ENCODE assay signal across 8 cellular contexts in the genomic region with DNA sequence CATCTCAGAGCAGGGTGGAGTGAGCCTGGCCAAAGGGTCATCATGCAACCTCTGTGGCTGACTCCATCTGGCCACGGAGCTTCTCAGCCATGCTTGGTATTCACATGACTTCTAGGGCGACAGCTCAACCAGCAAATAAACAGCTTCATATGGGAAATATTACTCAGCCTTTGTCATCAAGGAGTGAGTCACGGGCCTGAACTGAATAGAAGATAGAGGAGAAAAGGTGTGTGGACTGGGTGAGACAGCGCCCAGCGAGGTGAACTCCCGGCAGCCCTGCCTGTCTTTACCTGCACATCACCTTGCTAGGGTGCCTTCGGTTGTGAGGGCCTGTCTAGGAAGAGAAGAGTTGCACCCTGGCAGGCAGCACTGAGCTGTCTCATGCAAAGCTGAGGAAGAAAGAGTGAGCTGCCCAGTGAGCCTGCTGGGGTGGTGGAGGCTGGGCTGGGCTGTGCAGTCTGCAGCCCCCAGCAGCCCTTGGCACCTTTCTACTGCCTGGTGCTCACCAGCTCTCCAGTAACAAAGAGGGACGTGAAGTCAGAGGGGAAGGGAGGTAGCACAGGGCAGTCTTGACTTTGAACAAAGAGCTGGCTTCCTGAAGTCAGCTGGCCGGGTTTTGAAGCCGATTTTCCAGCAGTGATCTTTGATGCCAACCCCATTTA.
A peak's percentile ranks its signal among the peaks of the same experiment; 100 is the strongest.
DNase-seq lines count a peak whose midpoint lies in the region; ATAC-seq, FAIRE-seq and TF ChIP-seq lines count a peak whose summit lies in the region.

No MANE protein-coding gene starts in this region.

- H3K4me2 ChIP-seq in K562 (ENCODE audit: insufficient read depth, low read length), result 0 out of 2 replicates have a peak overlapping the region, but pooled peaks have one; percentile 17

- H3K79me2 ChIP-seq in K562 (ENCODE audit: control insufficient read depth, insufficient read depth, low read length), result no peaks in the 10 kb centered on the region

- POLR2A ChIA-PET in K562 (lab: Yijun Ruan, JAX), result no interaction called here

- no TSS peak for BruUV-seq in K562 (replicated peaks; lab: Mats Ljungman, UMichigan)

- H2AFZ ChIP-seq in K562 (ENCODE audit: low read depth, low read length), result peak overlapping the region; percentile 67

- TF ChIP-seq POLR2A in K562 (conservative IDR thresholded peaks at IDR 0.05), result no peak
- TF ChIP-seq POLR2A in spleen (IDR thresholded peaks at IDR 0.05), result no peak

- FAIRE-seq in K562 (lab: Jason Lieb, UNC), result peak; percentile 23

- no peak for TF ChIP-seq RAD21 in K562 (CRISPR knock-in tag; conservative IDR thresholded peaks at IDR 0.05 in 1 of 2, IDR thresholded peaks at IDR 0.05 in 1 of 2)

- intact Hi-C loops in K562 (cut with micrococcal nuclease), result no loop called here
- intact Hi-C loops in spleen (cut with DNase I; ENCODE audit: low total_unique reads), result no loop called here

- in situ Hi-C loops in K562 (cut with MboI), result no loop called here

- H3K4me1 ChIP-seq in K562 (replicated peaks in 1 of 2; ENCODE audit: control insufficient read depth in 2 of 2, insufficient read depth in 2 of 2, low read length in 2 of 2) (peaks cover 15 to 16% of the 10 kb centered on the region in 2 experiments; a peak in 4 of 5 replicates), muscle layer of duodenum (ENCODE audit: control insufficient read depth in 1 of 2, insufficient read depth in 2 of 2, low read length in 2 of 2) (peaks cover 12 to 29% of the 10 kb centered on the region in 2 donors), spleen (peaks cover 0 to 40% (median 12%) of the 10 kb centered on the region in 6 donors)

- no peaks in the 10 kb centered on the region for H3K36me3 Mint-ChIP-seq in progenitor cell of endocrine pancreas (ENCODE audit: insufficient read depth)

- no peaks in the 10 kb centered on the region for H3K36me3 ChIP-seq in K562 (ENCODE audit: control insufficient read depth, insufficient read depth, low read length)
- H3K36me3 ChIP-seq in muscle layer of duodenum (ENCODE audit: control insufficient read depth in 1 of 2, insufficient read depth in 2 of 2, low read length in 2 of 2), result no peaks in the 10 kb centered on the region
- no peaks in the 10 kb centered on the region for H3K36me3 ChIP-seq in spleen

- 0 out of 4 replicates have a peak overlapping the region, but pooled peaks of 1 of the 2 experiments have one; percentile 50 for H3K9ac ChIP-seq in K562 (ENCODE audit: insufficient read depth in 1 of 2, low read depth in 2 of 2, low read length in 2 of 2)

- no peaks in the 10 kb centered on the region for H4K20me1 ChIP-seq in K562 (replicated peaks; ENCODE audit: control insufficient read depth, insufficient read depth, low read length)

- H3K4me3 ChIP-seq in K562 (no peak overlapping the region), muscle layer of duodenum (ENCODE audit: low read depth in 1 of 2, low read length in 2 of 2) (no peak overlapping the region), spleen (no peak overlapping the region)

- H3K4me1 Mint-ChIP-seq in progenitor cell of endocrine pancreas (ENCODE audit: low read depth), result peaks cover 6% of the 10 kb centered on the region

- H3K27ac ChIP-seq in K562 (ENCODE audit: extremely low read depth, low read depth, low read length), result peak overlapping the region; percentile 64; the same call in 2 of the 3 replicates
- H3K27ac ChIP-seq in muscle layer of duodenum (ENCODE audit: low read length), result peak overlapping the region; percentile 68
- peak overlapping the region in 4 of 8 donors; percentile 47 to 73 (median 58) for H3K27ac ChIP-seq in spleen

- no peak for TF ChIP-seq EP300 in K562 (IDR thresholded peaks at IDR 0.05; ENCODE audit: low read length)

- TF ChIP-seq CTCF in K562 (IDR thresholded peaks at IDR 0.05 in 2 of 3, conservative IDR thresholded peaks at IDR 0.05 in 1 of 3; ENCODE audit: insufficient read depth in 2 of 3, low read depth in 1 of 3, low read length in 3 of 3) (no peak), spleen (IDR thresholded peaks at IDR 0.05 in 8 of 11, conservative IDR thresholded peaks at IDR 0.05 in 3 of 11) (no peak), progenitor cell of endocrine pancreas (IDR thresholded peaks at IDR 0.05; ENCODE audit: unreplicated experiment) (no peak)

- DNase-seq in Daoy (ENCODE audit: low read depth), result peak; percentile 99
- peak in 1 of 4 experiments; percentile 17 for DNase-seq in K562 (ENCODE audit: extremely low read depth in 1 of 4, low spot score in 3 of 4)
- DNase-seq in NCI-H69 (lab: John Stamatoyannopoulos, UW), result no peak
- DNase-seq in spleen, result no peak
- DNase-seq in progenitor cell of endocrine pancreas (ENCODE audit: low spot score, unreplicated experiment), result no peak

- H3K27me3 Mint-ChIP-seq in progenitor cell of endocrine pancreas, result no peaks in the 10 kb centered on the region

- H3K27ac Mint-ChIP-seq in progenitor cell of endocrine pancreas, result no peak overlapping the region

- H3K9me3 ChIP-seq in K562 (replicated peaks; ENCODE audit: control insufficient read depth, insufficient read depth, low read depth, low read length) (no peaks in the 10 kb centered on the region), muscle layer of duodenum (ENCODE audit: control insufficient read depth in 1 of 2, low read length in 2 of 2) (no peaks in the 10 kb centered on the region), spleen (peaks cover 0 to 6% (median under 1%) of the 10 kb centered on the region in 8 donors)

- no peak overlapping the region for H3K4me3 Mint-ChIP-seq in progenitor cell of endocrine pancreas (ENCODE audit: low read depth)

- H3K9me3 Mint-ChIP-seq in progenitor cell of endocrine pancreas (ENCODE audit: low read depth), result no peaks in the 10 kb centered on the region

- peak; percentile 47 for ATAC-seq in HG03432 (IDR thresholded peaks at IDR 0.05; ENCODE audit: unreplicated experiment)
- ATAC-seq in K562, result peak; percentile 20
- ATAC-seq in HG02840 (IDR thresholded peaks at IDR 0.05; ENCODE audit: low FRiP score, unreplicated experiment), result no peak

- H3K27me3 ChIP-seq in K562 (ENCODE audit: control insufficient read depth in 2 of 2, insufficient read depth in 2 of 2, low read length in 2 of 2), result peaks cover 0 to 10% of the 10 kb centered on the region in 2 experiments; a peak in 1 of 5 replicates
- H3K27me3 ChIP-seq in muscle layer of duodenum (ENCODE audit: low read depth, low read length), result no peaks in the 10 kb centered on the region
- peaks cover 0 to 5% (median 0%) of the 10 kb centered on the region in 7 donors for H3K27me3 ChIP-seq in spleen (replicated peaks in 1 of 7)

- CTCF ChIA-PET in K562 (lab: Yijun Ruan, JAX; ENCODE audit: low intra/inter-chr PET ratio), result no interaction called here

- H3K9me1 ChIP-seq in K562 (ENCODE audit: control insufficient read depth, insufficient read depth, low read length), result no peaks in the 10 kb centered on the region

- WGBS in K562 (ENCODE audit: insufficient coverage, low coverage, missing lambda C conversion rate), result 11% methylated on average over 9 of the region's 10 CpGs
- 67 to 78% (median 73%) methylated on average over 10 of the region's 10 CpGs for WGBS in spleen, 5 donors

TF ChIP-seq in K562, 482 proteins besides CTCF, POLR2A, EP300 and RAD21 (continues in another document):
- TF ChIP-seq ZEB2 (IDR thresholded peaks at IDR 0.05) (peak; percentile 37; the same call in 1 of the 2 replicates), ZNF696 (CRISPR knock-in tag; conservative IDR thresholded peaks at IDR 0.05) (no peak), ZKSCAN3 (CRISPR knock-in tag; IDR thresholded peaks at IDR 0.05) (no peak), ILK (tag; IDR thresholded peaks at IDR 0.05; ENCODE audit: borderline replicate concordance, low read depth) (no peak), JUN (IDR thresholded peaks at IDR 0.05; ENCODE audit: borderline replicate concordance, low read depth, low read length) (peak; percentile 71; the same call in 1 of the 2 replicates), JUN (CRISPR knock-in tag; IDR thresholded peaks at IDR 0.05; ENCODE audit: borderline replicate concordance) (no peak), PHB (CRISPR knock-in tag; IDR thresholded peaks at IDR 0.05) (no peak)
- TF ChIP-seq, protein P1, sequence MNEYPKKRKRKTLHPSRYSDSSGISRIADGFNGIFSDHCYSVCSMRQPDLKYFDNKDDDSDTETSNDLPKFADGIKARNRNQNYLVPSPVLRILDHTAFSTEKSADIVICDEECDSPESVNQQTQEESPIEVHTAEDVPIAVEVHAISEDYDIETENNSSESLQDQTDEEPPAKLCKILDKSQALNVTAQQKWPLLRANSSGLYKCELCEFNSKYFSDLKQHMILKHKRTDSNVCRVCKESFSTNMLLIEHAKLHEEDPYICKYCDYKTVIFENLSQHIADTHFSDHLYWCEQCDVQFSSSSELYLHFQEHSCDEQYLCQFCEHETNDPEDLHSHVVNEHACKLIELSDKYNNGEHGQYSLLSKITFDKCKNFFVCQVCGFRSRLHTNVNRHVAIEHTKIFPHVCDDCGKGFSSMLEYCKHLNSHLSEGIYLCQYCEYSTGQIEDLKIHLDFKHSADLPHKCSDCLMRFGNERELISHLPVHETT (CRISPR knock-in tag; conservative IDR thresholded peaks at IDR 0.05 in 1 of 2, IDR thresholded peaks at IDR 0.05 in 1 of 2), result 0 out of 4 replicates have a peak, but pooled peaks of 1 of the 2 experiments have one; percentile 15
- TF ChIP-seq, protein P2, sequence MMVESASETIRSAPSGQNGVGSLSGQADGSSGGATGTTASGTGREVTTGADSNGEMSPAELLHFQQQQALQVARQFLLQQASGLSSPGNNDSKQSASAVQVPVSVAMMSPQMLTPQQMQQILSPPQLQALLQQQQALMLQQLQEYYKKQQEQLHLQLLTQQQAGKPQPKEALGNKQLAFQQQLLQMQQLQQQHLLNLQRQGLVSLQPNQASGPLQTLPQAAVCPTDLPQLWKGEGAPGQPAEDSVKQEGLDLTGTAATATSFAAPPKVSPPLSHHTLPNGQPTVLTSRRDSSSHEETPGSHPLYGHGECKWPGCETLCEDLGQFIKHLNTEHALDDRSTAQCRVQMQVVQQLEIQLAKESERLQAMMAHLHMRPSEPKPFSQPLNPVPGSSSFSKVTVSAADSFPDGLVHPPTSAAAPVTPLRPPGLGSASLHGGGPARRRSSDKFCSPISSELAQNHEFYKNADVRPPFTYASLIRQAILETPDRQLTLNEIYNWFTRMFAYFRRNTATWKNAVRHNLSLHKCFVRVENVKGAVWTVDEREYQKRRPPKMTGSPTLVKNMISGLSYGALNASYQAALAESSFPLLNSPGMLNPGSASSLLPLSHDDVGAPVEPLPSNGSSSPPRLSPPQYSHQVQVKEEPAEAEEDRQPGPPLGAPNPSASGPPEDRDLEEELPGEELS (CRISPR knock-in tag; IDR thresholded peaks at IDR 0.05; ENCODE audit: borderline replicate concordance), result no peak
- TF ChIP-seq, protein P3, sequence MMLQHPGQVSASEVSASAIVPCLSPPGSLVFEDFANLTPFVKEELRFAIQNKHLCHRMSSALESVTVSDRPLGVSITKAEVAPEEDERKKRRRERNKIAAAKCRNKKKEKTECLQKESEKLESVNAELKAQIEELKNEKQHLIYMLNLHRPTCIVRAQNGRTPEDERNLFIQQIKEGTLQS (IDR thresholded peaks at IDR 0.05), result peak; percentile 77
- TF ChIP-seq, protein P3 (CRISPR knock-in tag; conservative IDR thresholded peaks at IDR 0.05), result no peak
